Comparison of ENCODE assay signal across 7 cellular contexts in the genomic region with DNA sequence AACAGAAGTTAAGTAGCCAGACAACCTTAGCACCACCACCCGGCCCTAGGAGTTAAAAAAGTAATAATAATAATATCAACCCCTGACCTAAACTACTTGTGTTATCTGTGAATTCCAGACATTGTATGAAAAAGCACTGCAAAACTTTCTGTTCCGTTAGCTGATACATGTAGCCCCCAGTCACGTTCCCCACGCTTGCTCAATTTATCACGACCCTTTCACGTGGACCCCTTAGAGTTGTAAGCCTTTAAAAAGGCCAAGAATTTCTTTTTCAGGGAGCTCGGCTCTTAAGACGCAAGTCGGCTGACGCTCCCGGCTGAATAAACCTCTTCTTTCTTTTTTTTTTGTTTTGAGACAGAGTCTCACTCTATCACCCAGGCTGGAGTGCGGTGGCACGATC. TPM values are rescaled to one million over a fixed set of nuclear protein-coding genes. Genes with fewer than 3 reads are reported as not detected.
"Had no signal": no experiment of that assay in that cellular context is flagged by ENCODE, and none has a peak within 500 bp of the region (broad histone marks: within the 10 kb centered on the region; RNA-seq: fewer than 3 reads in every experiment).

No MANE protein-coding gene starts in this region.

RNA-seq across cellular contexts. Expression of a gene that starts 6.7 kb away (rescaled TPM):
- total RNA-seq: chondrocyte, lung microvascular endothelial cell, renal cortical epithelial cell had no signal

RNA-seq across cellular contexts. Expression of a gene that starts 26.5 kb away (rescaled TPM):
- total RNA-seq: lung microvascular endothelial cell had no signal
- polyA plus RNA-seq: neural cell had no signal

RNA-seq across cellular contexts. Expression of a gene that starts 44.3 kb away (rescaled TPM):
- total RNA-seq: chondrocyte; naive thymus-derived CD4-positive, alpha-beta T cell; psoas muscle; thoracic aorta had no signal
- polyA plus RNA-seq: neural cell had no signal
